ENCODE assay signal across 8 cellular contexts in genomic region chr18:8084160-8084559, GRCh38.
A peak's percentile ranks its signal among the peaks of the same experiment; 100 is the strongest.
DNase-seq lines count a peak whose midpoint lies in the region; ATAC-seq and TF ChIP-seq lines count a peak whose summit lies in the region.

No MANE protein-coding gene starts in this region.

- H3K9me3 ChIP-seq in SJSA1 (replicated peaks): no peaks in the 10 kb centered on the region
- no peaks in the 10 kb centered on the region for H3K9me3 ChIP-seq in left ventricle myocardium inferior (replicated peaks)
- no peaks in the 10 kb centered on the region for H3K9me3 ChIP-seq in tibial artery

- no peaks in the 10 kb centered on the region for H3K4me1 ChIP-seq in SJSA1 (replicated peaks)
- peaks cover 30% of the 10 kb centered on the region for H3K4me1 ChIP-seq in left ventricle myocardium inferior
- H3K4me1 ChIP-seq in tibial artery: no peaks in the 10 kb centered on the region

- TF ChIP-seq CTCF in AG10803 (conservative IDR thresholded peaks at IDR 0.05; ENCODE audit: low read length) (peak; percentile 58), left ventricle myocardium inferior (IDR thresholded peaks at IDR 0.05; ENCODE audit: borderline replicate concordance) (peak; percentile 74), tibial artery (IDR thresholded peaks at IDR 0.05) (peak; percentile 10)

- intact Hi-C loops in left ventricle myocardium inferior (cut with micrococcal nuclease) (no loop called here), tibial artery (cut with DNase I; ENCODE audit: low total_unique reads) (loop anchor here (10.0 kb wide), 1 partner anchor 511 kb away; no protein-coding TSS in a partner anchor)

- ATAC-seq in GM21786 (IDR thresholded peaks at IDR 0.05; ENCODE audit: unreplicated experiment): no peak

- H3K4me3 ChIP-seq in AG10803 (ENCODE audit: low read length): no peak overlapping the region
- no peak overlapping the region for H3K4me3 ChIP-seq in SJSA1
- H3K4me3 ChIP-seq in left ventricle myocardium inferior: no peak overlapping the region
- no peak overlapping the region for H3K4me3 ChIP-seq in tibial artery

- 0 out of 2 replicates have a peak, but pooled peaks cover 4% of the 10 kb centered on the region for H3K36me3 ChIP-seq in SJSA1
- peaks cover 13% of the 10 kb centered on the region for H3K36me3 ChIP-seq in left ventricle myocardium inferior
- peaks cover 0 to 8% (median 7%) of the 10 kb centered on the region in 3 donors for H3K36me3 ChIP-seq in tibial artery

- no peak overlapping the region for H3K27ac ChIP-seq in SJSA1
- H3K27ac ChIP-seq in left ventricle myocardium inferior (replicated peaks): no peak overlapping the region
- no peak overlapping the region for H3K27ac ChIP-seq in tibial artery

- no peaks in the 10 kb centered on the region for H3K27me3 ChIP-seq in SJSA1 (replicated peaks)
- no peaks in the 10 kb centered on the region for H3K27me3 ChIP-seq in left ventricle myocardium inferior (ENCODE audit: low read depth)
- no peaks in the 10 kb centered on the region for H3K27me3 ChIP-seq in tibial artery

- peak; percentile 31 for DNase-seq in AG10803 (ENCODE audit: low read depth)
- peak; percentile 25 for DNase-seq in HK-2 (ENCODE audit: unreplicated experiment)
- DNase-seq in SJSA1 (ENCODE audit: low read depth in 1 of 2, low spot score in 2 of 2): peak; percentile 49 to 54
- DNase-seq in left ventricle myocardium inferior: no peak
- DNase-seq in tibial artery: no peak
- no peak for DNase-seq in HuH-7.5 (ENCODE audit: low spot score)
- no peak for DNase-seq in activated naive CD4-positive, alpha-beta T cell (lab: John Stamatoyannopoulos, UW)

Comparison
In these comparisons a context has a peak if more than half of its experiments do, and no peak if none do; other contexts are left out.
1. DNase-seq: peak in AG10803 (single experiment), HK-2 (single experiment) and SJSA1 (2 of 2); none in left ventricle myocardium inferior (single experiment), tibial artery (0 of 2), HuH-7.5 (single experiment) and activated naive CD4-positive, alpha-beta T cell (0 of 4).
2. CTCF ChIP-seq: peak in every context shown above with its lines; median percentile 74 in left ventricle myocardium inferior; 58 in AG10803; 10 in tibial artery.